1 cellular context compared by ENCODE assay signal in genomic region chr15:74928771-74929198, GRCh38.
TF ChIP-seq lines count a peak whose summit lies in the region.

No MANE protein-coding gene starts in this region.

TF ChIP-seq in HepG2, 621 proteins besides CTCF, POLR2A, EP300 and RAD21 (continued from another document and continues in another):
- TF ChIP-seq ZNF512B (CRISPR knock-in tag; IDR thresholded peaks at IDR 0.05; ENCODE audit: borderline replicate concordance) (no peak), RFX1 (IDR thresholded peaks at IDR 0.05) (no peak), ZNF33A (CRISPR knock-in tag; IDR thresholded peaks at IDR 0.05; ENCODE audit: borderline replicate concordance) (no peak), CBFB (CRISPR knock-in tag; IDR thresholded peaks at IDR 0.05) (no peak), PHF20 (CRISPR knock-in tag; IDR thresholded peaks at IDR 0.05) (no peak), ZNF331 (CRISPR knock-in tag; IDR thresholded peaks at IDR 0.05) (no peak), ZNF136 (CRISPR knock-in tag; IDR thresholded peaks at IDR 0.05; ENCODE audit: low read depth) (no peak), TRAFD1 (CRISPR knock-in tag; IDR thresholded peaks at IDR 0.05; ENCODE audit: borderline replicate concordance) (no peak), HDAC6 (IDR thresholded peaks at IDR 0.05; ENCODE audit: low read depth, low read length) (no peak), NR1H2 (CRISPR knock-in tag; IDR thresholded peaks at IDR 0.05; ENCODE audit: borderline replicate concordance, low read depth) (no peak), ZFY (CRISPR knock-in tag; IDR thresholded peaks at IDR 0.05) (no peak), RFXAP (CRISPR knock-in tag; IDR thresholded peaks at IDR 0.05; ENCODE audit: borderline replicate concordance) (no peak), ZBTB4 (CRISPR knock-in tag; IDR thresholded peaks at IDR 0.05; ENCODE audit: borderline replicate concordance) (no peak), ZBTB46 (CRISPR knock-in tag; IDR thresholded peaks at IDR 0.05; ENCODE audit: borderline replicate concordance) (no peak), SRSF4 (IDR thresholded peaks at IDR 0.05; ENCODE audit: low read depth, low read length, poor library complexity, severe bottlenecking) (no peak), ZNF276 (CRISPR knock-in tag; IDR thresholded peaks at IDR 0.05; ENCODE audit: low read depth) (no peak), NR2F1 (CRISPR knock-in tag; IDR thresholded peaks at IDR 0.05) (no peak), ZNF337 (CRISPR knock-in tag; IDR thresholded peaks at IDR 0.05; ENCODE audit: borderline replicate concordance, low read depth) (no peak), ETS1 (CRISPR knock-in tag; IDR thresholded peaks at IDR 0.05) (no peak), NR2F6 (IDR thresholded peaks at IDR 0.05) (peak; percentile 60; the same call in 1 of the 2 replicates), NR2F6 (CRISPR knock-in tag; IDR thresholded peaks at IDR 0.05) (0 out of 2 replicates have a peak, but pooled peaks have one; percentile 20), MIER3 (CRISPR knock-in tag; IDR thresholded peaks at IDR 0.05; ENCODE audit: borderline replicate concordance) (no peak), ZNF781 (CRISPR knock-in tag; IDR thresholded peaks at IDR 0.05; ENCODE audit: borderline replicate concordance, not compliant biosample characterization) (no peak), ZNF30 (CRISPR knock-in tag; IDR thresholded peaks at IDR 0.05) (no peak), SP140L (CRISPR knock-in tag; IDR thresholded peaks at IDR 0.05; ENCODE audit: borderline replicate concordance) (no peak), KLF11 (CRISPR knock-in tag; IDR thresholded peaks at IDR 0.05) (no peak), AHDC1 (CRISPR knock-in tag; IDR thresholded peaks at IDR 0.05; ENCODE audit: borderline replicate concordance) (no peak), SP2 (CRISPR knock-in tag; IDR thresholded peaks at IDR 0.05) (no peak), ZNF704 (CRISPR knock-in tag; IDR thresholded peaks at IDR 0.05; ENCODE audit: borderline replicate concordance) (no peak), THAP9 (CRISPR knock-in tag; IDR thresholded peaks at IDR 0.05; ENCODE audit: borderline replicate concordance) (no peak), PHF21A (CRISPR knock-in tag; IDR thresholded peaks at IDR 0.05) (no peak), GZF1 (CRISPR knock-in tag; IDR thresholded peaks at IDR 0.05) (no peak), SRSF1 (optimal IDR thresholded peaks at IDR 0.05; ENCODE audit: low read depth, low read length) (no peak), HES4 (CRISPR knock-in tag; IDR thresholded peaks at IDR 0.05; ENCODE audit: borderline replicate concordance) (no peak), SRF (IDR thresholded peaks at IDR 0.05; ENCODE audit: low read depth, low read length) (no peak)
